Comparison of ENCODE assay signal across 20 cellular contexts in the genomic region with DNA sequence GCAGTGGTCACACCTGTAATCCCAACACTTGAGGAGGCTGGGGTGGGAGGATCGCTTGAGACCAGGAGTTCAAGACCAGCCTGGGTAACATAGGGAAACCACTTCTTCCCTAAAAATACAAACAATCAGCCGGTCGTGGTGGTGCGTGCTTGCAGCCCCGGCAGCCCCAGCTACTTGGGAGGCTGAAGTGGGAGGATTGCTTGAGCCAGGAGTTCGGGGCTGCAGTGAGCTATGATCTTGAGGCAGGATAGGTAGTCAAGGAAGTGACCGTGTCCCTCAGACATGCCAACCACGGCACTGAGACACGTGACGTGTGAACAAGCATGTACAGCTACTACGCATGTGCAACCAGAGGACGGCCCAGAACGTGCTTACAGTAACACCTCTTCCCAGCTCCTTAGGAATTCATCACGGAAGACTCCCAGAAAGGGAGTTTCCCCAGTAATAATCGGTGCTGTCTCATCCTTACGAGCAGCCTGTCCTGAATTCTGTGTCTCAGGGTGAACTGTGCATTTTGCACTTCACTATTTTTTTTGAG. TPM values are rescaled to one million over a fixed set of nuclear protein-coding genes. Genes with fewer than 3 reads are reported as not detected.
A peak's percentile ranks its signal among the peaks of the same experiment; 100 is the strongest.
DNase-seq lines count a peak whose midpoint lies in the region; ATAC-seq, FAIRE-seq and TF ChIP-seq lines count a peak whose summit lies in the region.
"Had no signal": no experiment of that assay in that cellular context is flagged by ENCODE, and none has a peak within 500 bp of the region (broad histone marks: within the 10 kb centered on the region; RNA-seq: fewer than 3 reads in every experiment).

No MANE protein-coding gene starts in this region.

- H2BK20ac ChIP-seq in H9 (ENCODE audit: low read depth, low read length, poor library complexity, severe bottlenecking): no peak overlapping the region

- no peak for TF ChIP-seq POLR2A in GM12878 (IDR thresholded peaks at IDR 0.05; ENCODE audit: low read depth, low read length)
- no peak for TF ChIP-seq POLR2A in spleen (IDR thresholded peaks at IDR 0.05)

- no peak overlapping the region for H4K5ac ChIP-seq in H9 (ENCODE audit: insufficient read length, low read depth, low read length)

- peaks cover 36 to 60% (median 52%) of the 10 kb centered on the region in 3 experiments; a peak in 6 of 7 replicates for H3K36me3 Mint-ChIP-seq in H9 (ENCODE audit: insufficient read depth in 1 of 3, low read depth in 3 of 3)
- H3K36me3 Mint-ChIP-seq in activated naive CD4-positive, alpha-beta T cell treated with anti-CD3 and anti-CD28 coated beads for 36 hours (ENCODE audit: low read depth): peaks cover 25% of the 10 kb centered on the region

- no peak overlapping the region for H3K9ac ChIP-seq in H9 (ENCODE audit: extremely low read depth, insufficient read length, low read length)
- H3K9ac ChIP-seq in GM12878 (ENCODE audit: control insufficient read depth, insufficient read depth, low read length): no peak overlapping the region
- H3K9ac ChIP-seq: BLaER1 had no signal

- SMC1A ChIA-PET in GM12878 (lab: Charles Lee; ENCODE audit: uncharacterized antibody, unreplicated experiment): no interaction called here

- H3K36me3 ChIP-seq in GM12878 (ENCODE audit: control insufficient read depth in 2 of 2, insufficient read depth in 2 of 2, low read length in 1 of 2) (peaks cover 7 to 16% of the 10 kb centered on the region in 2 experiments; a peak in 3 of 4 replicates), spleen (peaks cover 0 to 86% (median 65%) of the 10 kb centered on the region in 6 donors)

- peaks cover 2 to 3% of the 10 kb centered on the region in 2 experiments; a peak in 2 of 4 replicates for H3K4me1 Mint-ChIP-seq in H9
- H3K4me1 Mint-ChIP-seq in activated naive CD4-positive, alpha-beta T cell treated with anti-CD3 and anti-CD28 coated beads for 36 hours (ENCODE audit: low read depth): peaks cover 8% of the 10 kb centered on the region

- no peak overlapping the region for H2BK120ac ChIP-seq in H9 (ENCODE audit: low read depth, low read length, poor library complexity, severe bottlenecking)

- H3K4me2 ChIP-seq in H9 (ENCODE audit: insufficient read depth, insufficient read length, low read length) (no peak overlapping the region), GM12878 (ENCODE audit: control insufficient read depth, insufficient read depth) (no peak overlapping the region)
- H3K4me2 ChIP-seq: A549, BLaER1 had no signal

- no peak overlapping the region for H3K14ac ChIP-seq in H9 (ENCODE audit: insufficient read depth, low read length)

- no peak for TF ChIP-seq EP300 in GM12878 (IDR thresholded peaks at IDR 0.05; ENCODE audit: borderline replicate concordance in 1 of 2, control insufficient read depth in 1 of 2, low read depth in 2 of 2, low read length in 2 of 2)

- H4K20me1 ChIP-seq in H9 (ENCODE audit: control insufficient read depth, insufficient read depth, insufficient read length) (peaks cover 5% of the 10 kb centered on the region), GM12878 (ENCODE audit: control insufficient read depth, insufficient read depth) (no peaks in the 10 kb centered on the region)

- no peak for TF ChIP-seq RAD21 in GM12878 (IDR thresholded peaks at IDR 0.05; ENCODE audit: insufficient read depth, low read depth, low read length)

- CTCF ChIA-PET in GM12878 (lab: Yijun Ruan, JAX): no interaction called here
- CTCF ChIA-PET in activated naive CD4-positive, alpha-beta T cell treated with anti-CD3 and anti-CD28 coated beads for 36 hours (lab: Charles Lee): no interaction called here

- TSS peak; percentile 38 for BruUV-seq in GM12878 (replicated peaks; lab: Mats Ljungman, UMichigan)

- no peak for DNase-seq in H9
- no peak for DNase-seq in GM12878 (ENCODE audit: low read depth, low spot score)
- DNase-seq in left lobe of liver (ENCODE audit: low spot score): peak; percentile 11
- peak; percentile 57 for DNase-seq in spleen
- no peak for DNase-seq in head of caudate nucleus
- no peak for DNase-seq in AML-193 (lab: John Stamatoyannopoulos, UW)
- no peak for DNase-seq in activated naive CD4-positive, alpha-beta T cell treated with anti-CD3 and anti-CD28 coated beads for 36 hours
- DNase-seq: Calu3; CD4-positive, alpha-beta memory T cell; DMS79; KBM-7; NCI-H1105 treated with DMSO at 0.1 percent for 48 hours; NCI-H1694; NCI-H748 treated with DMSO at 0.1 percent for 48 hours; NK-92 treated with Interleukin-12 subunit alpha and Interleukin-12 subunit beta, amount 100 ng/mL, for 24 hours; SIG-M5 had no signal

- H4K91ac ChIP-seq in H9 (ENCODE audit: insufficient read length, low read depth, low read length): no peak overlapping the region

- no CpG with 5 or more reads among the region's 16 CpGs for WGBS in H9 (ENCODE audit: extremely low coverage, insufficient read length, low lambda C conversion rate)
- 98% methylated on average over 16 of the region's 16 CpGs for WGBS in GM12878 (ENCODE audit: insufficient coverage, insufficient replicate concordance, low lambda C conversion rate, missing lambda C conversion rate)
- 93 to 96% (median 95%) methylated on average over 10 to 16 of the region's 16 CpGs for WGBS in spleen, 5 donors

- H3K27ac ChIP-seq in H9 (ENCODE audit: insufficient read length, low read depth, low read length): no peak overlapping the region
- H3K27ac ChIP-seq in GM12878 (ENCODE audit: control insufficient read depth, insufficient read depth): no peak overlapping the region
- no peak overlapping the region for H3K27ac ChIP-seq in spleen
- H3K27ac ChIP-seq: A549, BLaER1 had no signal

- H3K4me3 ChIP-seq in GM12878 (no peak overlapping the region), spleen (no peak overlapping the region)
- H3K4me3 ChIP-seq: A549, BLaER1, HAP-1 had no signal

- H2BK15ac ChIP-seq in H9 (ENCODE audit: low read depth, low read length): no peak overlapping the region

- H2BK5ac ChIP-seq in H9 (ENCODE audit: insufficient read length, low read length): no peak overlapping the region

- H3K4me3 Mint-ChIP-seq in H9: no peak overlapping the region
- no peak overlapping the region for H3K4me3 Mint-ChIP-seq in activated naive CD4-positive, alpha-beta T cell treated with anti-CD3 and anti-CD28 coated beads for 36 hours
- H3K4me3 Mint-ChIP-seq: CD4-positive, alpha-beta memory T cell had no signal

- no peak overlapping the region for H3T11ph ChIP-seq in H9 (ENCODE audit: low read length)

- peaks cover 2% of the 10 kb centered on the region for H3K23me2 ChIP-seq in H9 (ENCODE audit: insufficient read length, low read depth, low read length, poor library complexity, severe bottlenecking)

- no peak overlapping the region for H2AK5ac ChIP-seq in H9 (ENCODE audit: insufficient read length, low read length)

- RAD21 ChIA-PET in GM12878 (lab: Charles Lee; ENCODE audit: unreplicated experiment): no interaction called here

- no peaks in the 10 kb centered on the region for H3K27me3 Mint-ChIP-seq in H9 (ENCODE audit: low read depth)
- no peaks in the 10 kb centered on the region for H3K27me3 Mint-ChIP-seq in activated naive CD4-positive, alpha-beta T cell treated with anti-CD3 and anti-CD28 coated beads for 36 hours (ENCODE audit: low read depth)
- H3K27me3 Mint-ChIP-seq: CD4-positive, alpha-beta memory T cell had no signal

- no peaks in the 10 kb centered on the region for H3K9me3 ChIP-seq in H9 (ENCODE audit: control insufficient read depth, low read depth, low read length)
- no peaks in the 10 kb centered on the region for H3K9me3 ChIP-seq in GM12878 (replicated peaks; ENCODE audit: control insufficient read depth, insufficient read depth, low read length)
- no peaks in the 10 kb centered on the region for H3K9me3 ChIP-seq in spleen
- H3K9me3 ChIP-seq: A549, BLaER1, HAP-1 had no signal

- no peak overlapping the region for H3K4ac ChIP-seq in H9 (ENCODE audit: low read depth, low read length)

- H3K4me1 ChIP-seq in H9 (ENCODE audit: insufficient read depth, low read length) (no peaks in the 10 kb centered on the region), GM12878 (ENCODE audit: control insufficient read depth, insufficient read depth, low read length) (no peaks in the 10 kb centered on the region), spleen (peaks cover 7 to 28% (median 20%) of the 10 kb centered on the region in 6 donors)

- in situ Hi-C loops in GM12878 (cut with MboI): no loop called here

- no peaks in the 10 kb centered on the region for H3K79me2 ChIP-seq in H9 (ENCODE audit: insufficient read depth, low read length)
- peaks cover 19% of the 10 kb centered on the region for H3K79me2 ChIP-seq in GM12878 (ENCODE audit: control insufficient read depth, insufficient read depth, low read length)

- POLR2A ChIA-PET in GM12878 (lab: Charles Lee): no interaction called here

- H3K18ac ChIP-seq in H9 (ENCODE audit: insufficient read length, low read depth, low read length): no peak overlapping the region

- H3K27me3 ChIP-seq in H9 (ENCODE audit: insufficient read depth, low read length) (no peaks in the 10 kb centered on the region), GM12878 (replicated peaks in 1 of 2; ENCODE audit: control insufficient read depth in 2 of 2, insufficient read depth in 2 of 2, low read length in 1 of 2) (no peaks in the 10 kb centered on the region), spleen (replicated peaks in 1 of 7) (no peaks in the 10 kb centered on the region)
- H3K27me3 ChIP-seq: BLaER1 had no signal

- H3K79me1 ChIP-seq in H9 (ENCODE audit: insufficient read depth, low read depth, low read length, poor library complexity, severe bottlenecking): peaks cover 3% of the 10 kb centered on the region

- no peak overlapping the region for H3K23ac ChIP-seq in H9 (ENCODE audit: insufficient read length, low read depth, low read length)

- no peak for ATAC-seq in GM12878
- no peak for ATAC-seq in left lobe of liver
- ATAC-seq: A549, SK-N-SH treated with all-trans-retinoic acid at 6 μM for 48 hours had no signal

- H3K27ac Mint-ChIP-seq in H9: peak overlapping the region in 2 of 3 experiments; percentile 80 to 82; a peak in 2 of 7 replicates
- H3K27ac Mint-ChIP-seq in activated naive CD4-positive, alpha-beta T cell treated with anti-CD3 and anti-CD28 coated beads for 36 hours: no peak overlapping the region

- H3K9me3 Mint-ChIP-seq in H9: no peaks in the 10 kb centered on the region
- no peaks in the 10 kb centered on the region for H3K9me3 Mint-ChIP-seq in activated naive CD4-positive, alpha-beta T cell treated with anti-CD3 and anti-CD28 coated beads for 36 hours
- H3K9me3 Mint-ChIP-seq: CD4-positive, alpha-beta memory T cell had no signal

- no peak for FAIRE-seq in GM12878 (lab: Jason Lieb, UNC)
- FAIRE-seq: A549 had no signal

- TF ChIP-seq CTCF in H9 (conservative IDR thresholded peaks at IDR 0.05) (no peak), GM12878 (IDR thresholded peaks at IDR 0.05 in 2 of 3, conservative IDR thresholded peaks at IDR 0.05 in 1 of 3; ENCODE audit: control insufficient read depth in 2 of 3, extremely low read depth in 1 of 3, insufficient read depth in 1 of 3, low read depth in 3 of 3, low read length in 3 of 3) (no peak), spleen (IDR thresholded peaks at IDR 0.05 in 8 of 11, conservative IDR thresholded peaks at IDR 0.05 in 3 of 11) (no peak)

- H3K56ac ChIP-seq in H9 (ENCODE audit: insufficient read length, low read depth, low read length): no peak overlapping the region

- H2AFZ ChIP-seq in H9 (ENCODE audit: low read length) (no peak overlapping the region), GM12878 (ENCODE audit: control insufficient read depth, low read depth, low read length) (no peak overlapping the region)

- no peak overlapping the region for H4K8ac ChIP-seq in H9 (replicated peaks; ENCODE audit: insufficient read length, low read depth, low read length)

- H2BK12ac ChIP-seq in H9 (ENCODE audit: insufficient read length, low read depth, low read length): no peak overlapping the region

- intact Hi-C loops in GM12878 (cut with micrococcal nuclease; ENCODE audit: unreplicated experiment): no loop called here
- intact Hi-C loops in spleen (cut with DNase I; ENCODE audit: low total_unique reads): no loop called here
- intact Hi-C loops in head of caudate nucleus (cut with DNase I): no loop called here
- intact Hi-C loops in activated naive CD4-positive, alpha-beta T cell treated with anti-CD3 and anti-CD28 coated beads for 36 hours (cut with micrococcal nuclease): no loop called here

RNA-seq across cellular contexts. Expression of a gene that starts 5.3 kb away (rescaled TPM):
- 62.0 and 63.4 TPM in 2 replicates for total RNA-seq in H9 (2021)
- total RNA-seq in GM12878 (2013; cell fraction: nucleolus; rRNA removed): 93.0 and 95.2 TPM in 2 replicates
- total RNA-seq in GM12878 (2014; rRNA removed): 23.2 and 26.9 TPM in 2 replicates
- total RNA-seq in GM12878 (2014; rRNA removed; fragmentation: Illumina TruSeq; extraction: Trizol): 25.2 and 28.4 TPM in 2 replicates
- total RNA-seq in GM12878 (2021): 50.0 and 54.3 TPM in 2 replicates
- 29.7 TPM for polyA plus RNA-seq in GM12878 (2011; ENCODE audit: low read depth)
- polyA plus RNA-seq in GM12878 (2011; rRNA removed): 31.4 and 52.3 TPM in 2 replicates
- 70.7 and 75.8 TPM in 2 replicates for polyA plus RNA-seq in GM12878 (2011; cell fraction: cytosol; rRNA removed)
- polyA plus RNA-seq in GM12878 (2011; cell fraction: nucleus; rRNA removed): 222 and 247 TPM in 2 replicates
- polyA plus RNA-seq in GM12878 (2012): 40.4 and 49.6 TPM in 2 replicates
- 28.1 and 39.5 TPM in 2 replicates for polyA plus RNA-seq in GM12878 (2014; fragmentation: Illumina TruSeq; extraction: Trizol)
- 10 to 100 TPM in 1 of 2 experiments, 1 to 10 TPM in 1; 9.8 to 19.6 TPM for polyA plus RNA-seq in GM12878 (2014; fragmentation: Nextera tagmentation; extraction: Ambion mirVana)
- polyA plus RNA-seq in GM12878 (2014; rRNA removed): 51.2 and 55.9 TPM in 2 replicates
- 10 to 100 TPM; 65.5 to 71.2 TPM for polyA plus RNA-seq in GM12878 (2016; fragmentation: Nextera tagmentation; extraction: Ambion mirVana)
- polyA minus RNA-seq in GM12878 (2011; rRNA and poly(A)+ RNA removed): 63.3 and 69.8 TPM in 2 replicates
- 25.1 and 39.0 TPM in 2 replicates for polyA minus RNA-seq in GM12878 (2011; cell fraction: cytosol; rRNA and poly(A)+ RNA removed)
- 31.4 and 59.3 TPM in 2 replicates for polyA minus RNA-seq in GM12878 (2011; cell fraction: nucleus; rRNA and poly(A)+ RNA removed)
- 64.2 TPM for total RNA-seq in left lobe of liver
- 10 to 100 TPM; 46.1 to 93.0 (median 62.8) TPM for total RNA-seq in spleen
- 10 to 100 TPM; 41.4 to 79.4 (median 60.8) TPM for polyA plus RNA-seq in spleen
- total RNA-seq in activated naive CD4-positive, alpha-beta T cell treated with anti-CD3 and anti-CD28 coated beads for 36 hours: 10 to 100 TPM; 42.8 to 44.0 TPM

Comparison
In these comparisons a context has a peak if more than half of its experiments do, and no peak if none do; other contexts are left out.
1. DNase-seq: peak in left lobe of liver (single experiment) and spleen (single experiment); none in H9 (single experiment), GM12878 (single experiment), head of caudate nucleus (0 of 42), AML-193 (0 of 2) and activated naive CD4-positive, alpha-beta T cell treated with anti-CD3 and anti-CD28 coated beads for 36 hours (single experiment).